Comparison of ENCODE assay signal across 19 cellular contexts in the genomic region with DNA sequence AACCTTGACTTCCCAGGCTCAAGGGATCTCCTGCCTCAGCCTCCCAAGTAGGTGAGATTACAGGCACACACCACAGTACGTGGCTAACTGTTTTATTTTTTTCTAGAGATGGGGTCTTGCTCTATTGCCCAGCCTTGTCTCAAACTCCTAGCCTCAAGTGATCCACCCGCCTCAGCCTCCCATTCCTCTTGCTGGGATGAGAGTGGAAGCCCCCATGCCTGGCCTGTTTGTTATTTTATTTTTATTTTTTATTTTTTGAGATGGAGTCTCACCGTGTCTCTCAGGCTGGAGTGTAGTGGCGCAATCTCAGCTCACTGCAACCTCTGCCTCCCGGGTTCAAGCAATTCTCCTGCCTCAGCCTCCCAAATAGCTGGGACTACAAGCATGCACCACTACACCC. TPM values are rescaled to one million over a fixed set of nuclear protein-coding genes. Genes with fewer than 3 reads are reported as not detected.
"Had no signal": no experiment of that assay in that cellular context is flagged by ENCODE, and none has a peak within 500 bp of the region (broad histone marks: within the 10 kb centered on the region; RNA-seq: fewer than 3 reads in every experiment).

No MANE protein-coding gene starts in this region.

RNA-seq across cellular contexts. Expression of a gene that starts 20.6 kb away (rescaled TPM):
- total RNA-seq: activated naive CD4-positive, alpha-beta T cell treated with anti-CD3 and anti-CD28 coated beads for 36 hours; activated naive CD4-positive, alpha-beta T cell treated with anti-CD3 and anti-CD28 coated beads, Interleukin-2, amount 50 U/mL, for 72 hours; activated naive CD8-positive, alpha-beta T cell treated with anti-CD3 and anti-CD28 coated beads for 36 hours; activated naive CD8-positive, alpha-beta T cell treated with anti-CD3 and anti-CD28 coated beads, Interleukin-2, amount 10 ng/mL, durations not matched to agents 7 days and 5 days; activated T-cell treated with anti-CD3 and anti-CD28 coated beads, Interleukin-2, amount 50 U/mL, for 4 hours; activated T-cell treated with anti-CD3 and anti-CD28 coated beads, Interleukin-2, amount 50 U/mL, for 72 hours; activated T-helper 1 cell treated with anti-CD3 and anti-CD28 coated beads, Interleukin-12 subunit alpha, Interleukin-12 subunit beta, Interleukin-2, Interleukin-4 antibody, amounts not matched to agents 30 ng/mL and 10 ng/mL and 1 ng/mL, durations not matched to agents 14 hours and 24 hours and 36 hours; activated T-helper 17 cell treated with anti-CD3 and anti-CD28 coated beads, Interleukin-2, amount 50 U/mL, for 72 hours; activated T-helper 2 cell treated with anti-CD3 and anti-CD28 coated beads, Interferon-gamma antibody, Interleukin-2, Interleukin-4, amounts not matched to agents 10 μg/mL and 5 μg/mL and 100 μg/mL, durations not matched to agents 14 hours and 24 hours and 36 hours; adrenal gland; aorta; ascending aorta; astrocyte; body of pancreas; breast epithelium; bronchial epithelial cell; cardiac septum; chondrocyte had no signal
- polyA plus RNA-seq: adipose tissue, adrenal gland, aorta had no signal
